34 cellular contexts compared by ENCODE assay signal in genomic region chr2:168727904-168728470, GRCh38.
"Had no signal": no experiment of that assay in that cellular context is flagged by ENCODE, and none has a peak within 500 bp of the region (broad histone marks: within the 10 kb centered on the region; RNA-seq: fewer than 3 reads in every experiment).

No MANE protein-coding gene starts in this region.

- H3K4me3 ChIP-seq: Peyer's patch, SJSA1 had no signal

- H3K4me2 ChIP-seq: SK-N-SH had no signal

- H3K27ac ChIP-seq: brain microvascular endothelial cell, Peyer's patch, SJSA1, VCaP had no signal

- H3K27ac Mint-ChIP-seq: activated B cell treated with CpG ODN at 0.5 μM for 24 hours; activated CD4-positive, alpha-beta memory T cell treated with anti-CD3 and anti-CD28 coated beads for 36 hours; activated naive CD4-positive, alpha-beta T cell treated with anti-CD3 and anti-CD28 coated beads for 36 hours; activated naive CD8-positive, alpha-beta T cell; activated naive CD8-positive, alpha-beta T cell treated with anti-CD3 and anti-CD28 coated beads, Interleukin-2, amount 50 U/mL, for 24 hours; activated T-helper 1 cell treated with anti-CD3 and anti-CD28 coated beads, Interleukin-12 subunit alpha, Interleukin-12 subunit beta, Interleukin-2, Interleukin-4 antibody, amounts not matched to agents 30 ng/mL and 10 ng/mL and 1 ng/mL, durations not matched to agents 14 hours and 24 hours and 36 hours; T-helper 1 cell treated with Interleukin-12 subunit alpha and Interleukin-12 subunit beta and Interleukin-4 antibody, amounts not matched to agents 30 μg/mL and 1 μg/mL, for 36 hours; T-helper 2 cell treated with Interferon-gamma antibody and Interleukin-4, amounts not matched to agents 5 μg/mL and 100 μg/mL, for 36 hours had no signal

- H3K9ac ChIP-seq: SK-N-SH had no signal

- H3K27me3 Mint-ChIP-seq: activated B cell treated with CpG ODN at 0.5 μM for 24 hours; activated CD4-positive, alpha-beta memory T cell treated with anti-CD3 and anti-CD28 coated beads for 36 hours; activated naive CD8-positive, alpha-beta T cell; activated naive CD8-positive, alpha-beta T cell treated with anti-CD3 and anti-CD28 coated beads, Interleukin-2, amount 50 U/mL, for 24 hours had no signal

- H3K9me3 Mint-ChIP-seq: activated B cell treated with CpG ODN at 0.5 μM for 24 hours; activated CD4-positive, alpha-beta memory T cell treated with anti-CD3 and anti-CD28 coated beads for 36 hours; activated naive CD4-positive, alpha-beta T cell treated with anti-CD3 and anti-CD28 coated beads for 36 hours; activated naive CD8-positive, alpha-beta T cell treated with anti-CD3 and anti-CD28 coated beads, Interleukin-2, amount 50 U/mL, for 24 hours; activated T-helper 1 cell treated with anti-CD3 and anti-CD28 coated beads, Interleukin-12 subunit alpha, Interleukin-12 subunit beta, Interleukin-2, Interleukin-4 antibody, amounts not matched to agents 30 ng/mL and 10 ng/mL and 1 ng/mL, durations not matched to agents 14 hours and 24 hours and 36 hours; T-helper 1 cell treated with Interleukin-12 subunit alpha and Interleukin-12 subunit beta and Interleukin-4 antibody, amounts not matched to agents 30 μg/mL and 1 μg/mL, for 36 hours; T-helper 2 cell treated with Interferon-gamma antibody and Interleukin-4, amounts not matched to agents 5 μg/mL and 100 μg/mL, for 36 hours had no signal

- H3K9me3 ChIP-seq: Peyer's patch, SJSA1, SK-N-SH had no signal

- H3K27me3 ChIP-seq: brain microvascular endothelial cell, Peyer's patch, SJSA1 had no signal

- ATAC-seq: activated naive CD8-positive, alpha-beta T cell treated with anti-CD3 and anti-CD28 coated beads, Interleukin-2, amount 50 U/mL, for 24 hours; PC-3 had no signal

- H3K36me3 ChIP-seq: brain microvascular endothelial cell, SJSA1 had no signal

- H3K4me3 Mint-ChIP-seq: activated B cell treated with CpG ODN at 0.5 μM for 24 hours; activated CD4-positive, alpha-beta memory T cell treated with anti-CD3 and anti-CD28 coated beads for 36 hours; activated naive CD4-positive, alpha-beta T cell treated with anti-CD3 and anti-CD28 coated beads for 36 hours; activated naive CD8-positive, alpha-beta T cell; activated naive CD8-positive, alpha-beta T cell treated with anti-CD3 and anti-CD28 coated beads, Interleukin-2, amount 50 U/mL, for 24 hours; activated T-helper 1 cell treated with anti-CD3 and anti-CD28 coated beads, Interleukin-12 subunit alpha, Interleukin-12 subunit beta, Interleukin-2, Interleukin-4 antibody, amounts not matched to agents 30 ng/mL and 10 ng/mL and 1 ng/mL, durations not matched to agents 14 hours and 24 hours and 36 hours; T-helper 1 cell treated with Interleukin-12 subunit alpha and Interleukin-12 subunit beta and Interleukin-4 antibody, amounts not matched to agents 30 μg/mL and 1 μg/mL, for 36 hours; T-helper 2 cell treated with Interferon-gamma antibody and Interleukin-4, amounts not matched to agents 5 μg/mL and 100 μg/mL, for 36 hours had no signal

- FAIRE-seq: TTC549 had no signal

- DNase-seq: activated B cell treated with CpG ODN at 0.5 μM for 24 hours; activated CD4-positive, alpha-beta memory T cell treated with anti-CD3 and anti-CD28 coated beads for 36 hours; activated CD4-positive, alpha-beta T cell treated with anti-CD3 and anti-CD28 coated beads for 4 hours; activated CD4-positive, alpha-beta T cell treated with anti-CD3 and anti-CD28 coated beads, Interleukin-2, amount 50 U/mL, for 1 hour; activated CD4-positive, CD25-positive, alpha-beta regulatory T cell treated with anti-CD3 and anti-CD28 coated beads, Interleukin-2, amount 50 U/mL, for 72 hours; activated CD8-positive, alpha-beta memory T cell treated with anti-CD3 and anti-CD28 coated beads, Interleukin-2, amount 50 U/mL, for 4 hours; activated gamma-delta T cell treated with Interleukin-2 at 50 U/mL for 16 hours; activated naive CD4-positive, alpha-beta T cell treated with anti-CD3 and anti-CD28 coated beads for 36 hours; activated naive CD8-positive, alpha-beta T cell treated with anti-CD3 and anti-CD28 coated beads, Interleukin-2, amount 50 U/mL, for 24 hours; anterior cingulate cortex; brain microvascular endothelial cell; central memory CD4-positive, alpha-beta T cell; Karpas-422; NCI-H1048; NCI-H1105 treated with DMSO at 0.1 percent for 48 hours; NCI-H1436 treated with DMSO at 0.1 percent for 48 hours; NCI-H1694 treated with DMSO at 0.1 percent for 48 hours; NCI-H2029; NCI-H510A; NCI-H526; NCI-H748 treated with DMSO at 0.1 percent for 48 hours; NK-92 treated with Interleukin-12 subunit alpha and Interleukin-12 subunit beta, amount 100 ng/mL, for 24 hours; PC-3; Peyer's patch; RPMI8226; SHP77 treated with DMSO at 0.1 percent for 48 hours; SK-N-SH had no signal

- H3K9me2 ChIP-seq: SK-N-SH had no signal

- H3K4me1 ChIP-seq: Peyer's patch, SJSA1 had no signal
